In genomic region chr11:118672865-118673264, GRCh38 we compare ENCODE assay signal across 23 cellular contexts. TPM values are rescaled to one million over a fixed set of nuclear protein-coding genes. Genes with fewer than 3 reads are reported as not detected.
DNase-seq lines count a peak whose midpoint lies in the region; ATAC-seq, FAIRE-seq and TF ChIP-seq lines count a peak whose summit lies in the region.
"Had no signal": no experiment of that assay in that cellular context is flagged by ENCODE, and none has a peak within 500 bp of the region (broad histone marks: within the 10 kb centered on the region; RNA-seq: fewer than 3 reads in every experiment).

No MANE protein-coding gene starts in this region.

- no peaks in the 10 kb centered on the region for H3K79me2 ChIP-seq in astrocyte (ENCODE audit: insufficient read depth, low read length)

- H3K4me1 ChIP-seq in astrocyte (ENCODE audit: insufficient read depth, low read length): no peaks in the 10 kb centered on the region
- H3K4me1 ChIP-seq: heart left ventricle had no signal

- no peaks in the 10 kb centered on the region for H3K36me3 ChIP-seq in astrocyte (ENCODE audit: insufficient read depth, low read length)
- H3K36me3 ChIP-seq: heart left ventricle had no signal

- peak; percentile 23 for DNase-seq in EL
- DNase-seq in KBM-7: peak; percentile 53
- no peak for DNase-seq in astrocyte (ENCODE audit: low read depth)
- DNase-seq in neural crest cell (ENCODE audit: low read depth, low spot score): no peak
- DNase-seq in iPS-NIHi7 (ENCODE audit: extremely low spot score): no peak
- no peak for DNase-seq in NOMO-1 treated with dmso at 0.1 percent for 144 hours (lab: John Stamatoyannopoulos, UW; ENCODE audit: unreplicated experiment)
- DNase-seq in islet precursor cell: no peak
- DNase-seq: activated CD4-positive, alpha-beta T cell treated with anti-CD3 and anti-CD28 coated beads for 1 hour; activated CD8-positive, alpha-beta memory T cell treated with anti-CD3 and anti-CD28 coated beads, Interleukin-2, amount 50 U/mL, for 48 hours; activated naive CD4-positive, alpha-beta T cell treated with anti-CD3 and anti-CD28 coated beads for 36 hours; NCI-H1092; NCI-H774; SHP77; T-helper 17 cell had no signal

- no peaks in the 10 kb centered on the region for H4K20me1 ChIP-seq in astrocyte (ENCODE audit: insufficient read depth, low read length)

- H3K27ac Mint-ChIP-seq in astrocyte (ENCODE audit: unreplicated experiment): peak overlapping the region; percentile 44
- H3K27ac Mint-ChIP-seq in neural crest cell (ENCODE audit: unreplicated experiment): no peak overlapping the region
- H3K27ac Mint-ChIP-seq: activated naive CD4-positive, alpha-beta T cell treated with anti-CD3 and anti-CD28 coated beads for 36 hours; B cell; dendritic cell treated with granulocyte-macrophage colony-stimulating factor and Interleukin-4, amounts not matched to agents 40 ng/mL and 50 ng/mL, for 4 days; natural killer cell treated with Interleukin-12 subunit alpha and Interleukin-12 subunit beta and Interleukin-15 and Interleukin-18, amount 100 ng/mL, for 72 hours; stimulated activated naive CD8-positive, alpha-beta T cell treated with anti-CD3 and anti-CD28 coated beads, Interleukin-15, Interleukin-2, amounts not matched to agents 100 ng/mL and 50 ng/mL, for 24 hours; T-helper 17 cell had no signal

- no peak overlapping the region for H3K4me2 ChIP-seq in astrocyte (ENCODE audit: low read length)

- TF ChIP-seq POLR2A in GM18505 (IDR thresholded peaks at IDR 0.05; ENCODE audit: borderline replicate concordance, extremely low read depth, insufficient read depth, insufficient read length): no peak

- H3K9ac ChIP-seq in astrocyte (ENCODE audit: low read length): no peak overlapping the region

- no peak overlapping the region for H3K27ac ChIP-seq in astrocyte (ENCODE audit: low read depth, low read length)
- H3K27ac ChIP-seq: heart left ventricle had no signal

- no peak overlapping the region for H3K4me3 ChIP-seq in astrocyte (ENCODE audit: insufficient read depth, low read depth, low read length)
- H3K4me3 ChIP-seq: heart left ventricle had no signal

- no peaks in the 10 kb centered on the region for H3K36me3 Mint-ChIP-seq in astrocyte (ENCODE audit: low read depth, unreplicated experiment)
- peaks cover 3% of the 10 kb centered on the region for H3K36me3 Mint-ChIP-seq in neural crest cell (ENCODE audit: low read depth)
- H3K36me3 Mint-ChIP-seq: natural killer cell treated with Interleukin-12 subunit alpha and Interleukin-12 subunit beta and Interleukin-15 and Interleukin-18, amount 100 ng/mL, for 72 hours had no signal

- peaks cover 3% of the 10 kb centered on the region for H3K9me3 Mint-ChIP-seq in astrocyte (ENCODE audit: unreplicated experiment)
- H3K9me3 Mint-ChIP-seq in neural crest cell: peaks cover 13% of the 10 kb centered on the region
- H3K9me3 Mint-ChIP-seq: dendritic cell treated with granulocyte-macrophage colony-stimulating factor and Interleukin-4, amounts not matched to agents 40 ng/mL and 50 ng/mL, for 4 days; natural killer cell treated with Interleukin-12 subunit alpha and Interleukin-12 subunit beta and Interleukin-15 and Interleukin-18, amount 100 ng/mL, for 72 hours had no signal

- peaks cover 9% of the 10 kb centered on the region for H3K27me3 ChIP-seq in astrocyte (ENCODE audit: insufficient read depth, low read length)

- H3K4me3 Mint-ChIP-seq in astrocyte (ENCODE audit: unreplicated experiment): no peak overlapping the region
- no peak overlapping the region for H3K4me3 Mint-ChIP-seq in neural crest cell
- H3K4me3 Mint-ChIP-seq: activated naive CD4-positive, alpha-beta T cell treated with anti-CD3 and anti-CD28 coated beads for 36 hours; B cell; dendritic cell treated with granulocyte-macrophage colony-stimulating factor and Interleukin-4, amounts not matched to agents 40 ng/mL and 50 ng/mL, for 4 days; natural killer cell treated with Interleukin-12 subunit alpha and Interleukin-12 subunit beta and Interleukin-15 and Interleukin-18, amount 100 ng/mL, for 72 hours; stimulated activated naive CD8-positive, alpha-beta T cell treated with anti-CD3 and anti-CD28 coated beads, Interleukin-15, Interleukin-2, amounts not matched to agents 100 ng/mL and 50 ng/mL, for 24 hours; T-helper 17 cell had no signal

- peaks cover 3% of the 10 kb centered on the region for H3K27me3 Mint-ChIP-seq in astrocyte (ENCODE audit: low read depth, unreplicated experiment)
- H3K27me3 Mint-ChIP-seq in neural crest cell (ENCODE audit: low read depth): peaks cover 11% of the 10 kb centered on the region

- TF ChIP-seq CTCF in astrocyte (IDR thresholded peaks at IDR 0.05; ENCODE audit: insufficient read depth, low read depth, low read length) (no peak), neural crest cell (conservative IDR thresholded peaks at IDR 0.05) (peak; percentile 37)

- FAIRE-seq in astrocyte (lab: Jason Lieb, UNC): no peak
- FAIRE-seq: keratinocyte had no signal

- no peaks in the 10 kb centered on the region for H3K4me1 Mint-ChIP-seq in astrocyte (ENCODE audit: low read depth, unreplicated experiment)
- H3K4me1 Mint-ChIP-seq in neural crest cell: no peaks in the 10 kb centered on the region
- H3K4me1 Mint-ChIP-seq: B cell, T-helper 17 cell had no signal

- no peaks in the 10 kb centered on the region for H3K9me3 ChIP-seq in astrocyte (ENCODE audit: insufficient read depth, low read depth, low read length)

- in situ Hi-C loops in KBM-7 (cut with MboI; ENCODE audit: low pct_unique_long_range_greater_than_20kb, low sequenced_read_pairs): no loop called here

- no peak for ATAC-seq in GM18505 (IDR thresholded peaks at IDR 0.05; ENCODE audit: unreplicated experiment)
- ATAC-seq: natural killer cell treated with Interleukin-12 subunit alpha and Interleukin-12 subunit beta and Interleukin-15 and Interleukin-18, amount 100 ng/mL, for 72 hours; T-helper 17 cell had no signal

- H2AFZ ChIP-seq in astrocyte (ENCODE audit: low read depth, low read length): no peak overlapping the region

RNA-seq across cellular contexts. Expression of gene TREH, which starts 6.6 kb away (rescaled TPM):
- total RNA-seq in astrocyte (not detected in 2 replicates), neural crest cell (not detected in 2 replicates)
- total RNA-seq: activated naive CD4-positive, alpha-beta T cell treated with anti-CD3 and anti-CD28 coated beads for 36 hours; B cell; epithelial cell of proximal tubule; heart left ventricle; natural killer cell treated with Interleukin-12 subunit alpha and Interleukin-12 subunit beta and Interleukin-15 and Interleukin-18, amount 100 ng/mL, for 72 hours; pulmonary artery endothelial cell; T-helper 17 cell had no signal

Comparison
In these comparisons a context has a peak if more than half of its experiments do, and no peak if none do; other contexts are left out.
1. DNase-seq: peak in EL (single experiment) and KBM-7 (single experiment); none in astrocyte (single experiment), neural crest cell (single experiment), iPS-NIHi7 (single experiment), NOMO-1 treated with dmso at 0.1 percent for 144 hours (single experiment) and islet precursor cell (single experiment).